Comparison of ENCODE assay signal across 22 cellular contexts in the genomic region with DNA sequence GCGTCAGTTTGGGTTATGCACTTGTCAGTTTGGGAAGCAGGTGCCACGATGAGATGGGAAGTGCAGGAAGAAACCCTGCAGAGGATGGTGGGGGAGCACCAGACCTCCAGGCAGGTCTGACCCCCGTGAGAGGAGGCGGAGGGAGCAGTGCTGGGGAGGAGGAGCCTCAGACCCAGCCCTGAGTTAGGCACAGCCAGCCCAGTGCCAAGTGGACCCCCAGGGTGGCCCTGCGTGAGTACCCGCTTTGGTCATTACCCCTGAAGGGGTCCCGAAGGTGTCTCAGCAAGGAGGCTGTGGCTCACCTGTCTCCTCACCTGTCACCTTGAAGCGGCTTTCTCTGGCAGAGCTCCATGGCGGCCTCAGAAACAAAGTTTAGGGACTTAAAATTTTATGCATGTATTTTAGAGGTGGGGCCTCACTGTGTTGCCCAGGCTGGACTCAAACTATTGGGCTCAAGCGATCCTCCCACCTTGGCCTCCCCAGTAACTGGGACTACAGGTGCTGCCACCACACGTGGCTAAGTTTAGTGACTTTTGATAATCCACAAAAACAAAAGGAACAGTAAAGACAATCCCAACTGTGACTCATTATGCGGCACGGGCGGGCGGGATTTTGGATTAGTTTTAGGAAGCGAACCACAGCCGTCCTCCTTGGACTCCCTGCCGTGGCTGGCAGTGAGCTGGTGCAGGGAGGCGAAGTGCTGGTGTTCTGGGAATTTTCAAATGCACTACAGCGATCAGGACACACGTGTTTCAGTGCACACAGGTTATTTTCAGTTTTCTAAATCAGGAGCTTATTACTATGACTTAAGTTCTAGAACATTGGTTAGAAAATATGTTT. TPM values are rescaled to one million over a fixed set of nuclear protein-coding genes. Genes with fewer than 3 reads are reported as not detected.
A peak's percentile ranks its signal among the peaks of the same experiment; 100 is the strongest.
DNase-seq lines count a peak whose midpoint lies in the region; ATAC-seq, FAIRE-seq and TF ChIP-seq lines count a peak whose summit lies in the region.
"Had no signal": no experiment of that assay in that cellular context is flagged by ENCODE, and none has a peak within 500 bp of the region (broad histone marks: within the 10 kb centered on the region; RNA-seq: fewer than 3 reads in every experiment).

No MANE protein-coding gene starts in this region.

- peak overlapping the region in 2 of 3 donors; percentile 69 to 95 for H3K27ac Mint-ChIP-seq in CD4-positive, CD25-positive, alpha-beta regulatory T cell
- H3K27ac Mint-ChIP-seq in mesothelial cell of epicardium (peak overlapping the region; percentile 15), osteocyte (ENCODE audit: unreplicated experiment) (no peak overlapping the region)

- H3K27me3 ChIP-seq in CD4-positive, CD25-positive, alpha-beta regulatory T cell (ENCODE audit: control insufficient read depth, insufficient read depth, low read length): no peaks in the 10 kb centered on the region
- H3K27me3 ChIP-seq in K562 (ENCODE audit: control insufficient read depth in 2 of 2, insufficient read depth in 2 of 2, low read length in 2 of 2) (no peaks in the 10 kb centered on the region), PC-3 (ENCODE audit: low read length) (no peaks in the 10 kb centered on the region)
- H3K27me3 ChIP-seq: tibial artery had no signal

- CTCF ChIA-PET in K562 (lab: Yijun Ruan, JAX; ENCODE audit: low intra/inter-chr PET ratio) (interaction anchor here (0.6 kb wide), 1 partner anchor 11 kb away, joined by 3 read pairs; no protein-coding TSS in a partner anchor), PC-3 (lab: Charles Lee) (no interaction called here)

- no TSS peak for BruUV-seq in K562 (replicated peaks; lab: Mats Ljungman, UMichigan)
- BruUV-seq in PC-3 (replicated peaks; lab: Mats Ljungman, UMichigan): no TSS peak

- POLR2A ChIA-PET in K562 (lab: Yijun Ruan, JAX): interaction anchor here (0.6 to 4.1 kb wide), 11 partner anchors 10 to 627 kb away, joined by 3 to 20 read pairs (median 4); no protein-coding TSS in a partner anchor
- POLR2A ChIA-PET in PC-3 (lab: Charles Lee; ENCODE audit: unreplicated experiment): no interaction called here

- H2AFZ ChIP-seq in K562 (ENCODE audit: low read depth, low read length) (no peak overlapping the region), PC-3 (ENCODE audit: low read length) (no peak overlapping the region)

- H3K4me2 ChIP-seq in K562 (ENCODE audit: insufficient read depth, low read length): no peak overlapping the region
- no peak overlapping the region for H3K4me2 ChIP-seq in PC-3 (ENCODE audit: low read length)

- intact Hi-C loops in K562 (cut with micrococcal nuclease): no loop called here
- intact Hi-C loops in PC-3 (cut with micrococcal nuclease): loop anchor here (5.0 kb wide), 1 partner anchor 57 kb away; no protein-coding TSS in a partner anchor

- H3K27ac ChIP-seq in CD4-positive, CD25-positive, alpha-beta regulatory T cell (ENCODE audit: insufficient read depth, low read length, poor library complexity, severe bottlenecking): no peak overlapping the region
- H3K27ac ChIP-seq in K562 (ENCODE audit: extremely low read depth, low read depth, low read length): no peak overlapping the region
- H3K27ac ChIP-seq in PC-3 (ENCODE audit: low read length): no peak overlapping the region
- H3K27ac ChIP-seq: skin epidermis, tibial artery had no signal

- H3K27me3 Mint-ChIP-seq in CD4-positive, CD25-positive, alpha-beta regulatory T cell: no peaks in the 10 kb centered on the region
- H3K27me3 Mint-ChIP-seq in mesothelial cell of epicardium (ENCODE audit: low read depth) (no peaks in the 10 kb centered on the region), osteocyte (ENCODE audit: unreplicated experiment) (no peaks in the 10 kb centered on the region)
- H3K27me3 Mint-ChIP-seq: naive B cell had no signal

- no peak for DNase-seq in CD4-positive, CD25-positive, alpha-beta regulatory T cell
- peak; percentile 4 for DNase-seq in GM13976 (ENCODE audit: low spot score)
- no peak for DNase-seq in K562 (ENCODE audit: extremely low read depth in 1 of 4, low spot score in 3 of 4)
- DNase-seq in mesothelial cell of epicardium (ENCODE audit: low spot score in 2 of 2, unreplicated experiment in 2 of 2): no peak
- DNase-seq in PC-3: no peak
- no peak for DNase-seq in osteocyte (ENCODE audit: extremely low spot score, unreplicated experiment)
- DNase-seq: activated CD4-positive, alpha-beta T cell treated with anti-CD3 and anti-CD28 coated beads, Interleukin-2, amount 50 U/mL, for 48 hours; amniotic stem cell; COR-L47; DND-41; foreskin fibroblast; hypothalamus; naive B cell; NCI-H1436 treated with DMSO at 0.1 percent for 48 hours; NCI-H2171; stimulated activated naive CD4-positive, alpha-beta T cell treated with Interleukin-2 at 50 U/mL for 16 hours; T-helper 1 cell; tibial artery had no signal

- peaks cover 36% of the 10 kb centered on the region for H3K4me1 ChIP-seq in CD4-positive, CD25-positive, alpha-beta regulatory T cell (ENCODE audit: control insufficient read depth, insufficient read depth, low read length, poor library complexity, severe bottlenecking)
- H3K4me1 ChIP-seq in K562 (replicated peaks in 1 of 2; ENCODE audit: control insufficient read depth in 2 of 2, insufficient read depth in 2 of 2, low read length in 2 of 2): peaks cover 22 to 29% of the 10 kb centered on the region in 2 experiments
- peaks cover 26% of the 10 kb centered on the region for H3K4me1 ChIP-seq in PC-3 (ENCODE audit: insufficient read depth, low read length)

- no peak for FAIRE-seq in K562 (lab: Jason Lieb, UNC)
- FAIRE-seq: keratinocyte had no signal

- peak overlapping the region in 2 of 4 donors; percentile 58 to 95 for H3K4me3 Mint-ChIP-seq in CD4-positive, CD25-positive, alpha-beta regulatory T cell
- H3K4me3 Mint-ChIP-seq in mesothelial cell of epicardium: no peak overlapping the region
- H3K4me3 Mint-ChIP-seq in osteocyte (ENCODE audit: unreplicated experiment): no peak overlapping the region

- no peaks in the 10 kb centered on the region for H3K9me3 Mint-ChIP-seq in CD4-positive, CD25-positive, alpha-beta regulatory T cell
- H3K9me3 Mint-ChIP-seq in mesothelial cell of epicardium (peaks cover 16% of the 10 kb centered on the region), osteocyte (ENCODE audit: unreplicated experiment) (no peaks in the 10 kb centered on the region)
- H3K9me3 Mint-ChIP-seq: naive B cell had no signal

- no peaks in the 10 kb centered on the region for H3K9me2 ChIP-seq in PC-3 (replicated peaks; ENCODE audit: low read length)

- no peaks in the 10 kb centered on the region for H3K9me3 ChIP-seq in CD4-positive, CD25-positive, alpha-beta regulatory T cell (ENCODE audit: control insufficient read depth in 2 of 2, low read length in 2 of 2)
- H3K9me3 ChIP-seq in K562 (replicated peaks; ENCODE audit: control insufficient read depth, insufficient read depth, low read depth, low read length) (no peaks in the 10 kb centered on the region), PC-3 (ENCODE audit: low read length) (no peaks in the 10 kb centered on the region)
- H3K9me3 ChIP-seq: HAP-1, tibial artery had no signal

- H3K36me3 Mint-ChIP-seq in CD4-positive, CD25-positive, alpha-beta regulatory T cell: peaks cover 37% of the 10 kb centered on the region
- H3K36me3 Mint-ChIP-seq in mesothelial cell of epicardium (peaks cover 35% of the 10 kb centered on the region), osteocyte (ENCODE audit: unreplicated experiment) (peaks cover 19% of the 10 kb centered on the region)

- ATAC-seq in CD4-positive, CD25-positive, alpha-beta regulatory T cell (ENCODE audit: low read depth in 2 of 2): no peak
- ATAC-seq in K562 (no peak), PC-3 (no peak), GM19452 (IDR thresholded peaks at IDR 0.05; ENCODE audit: unreplicated experiment) (no peak)

- H3K4me1 Mint-ChIP-seq in CD4-positive, CD25-positive, alpha-beta regulatory T cell: peaks cover 30 to 80% (median 63%) of the 10 kb centered on the region in 4 donors
- H3K4me1 Mint-ChIP-seq in mesothelial cell of epicardium (peaks cover 32% of the 10 kb centered on the region), osteocyte (ENCODE audit: unreplicated experiment) (peaks cover 46% of the 10 kb centered on the region)

- peaks cover 28% of the 10 kb centered on the region for H3K36me3 ChIP-seq in CD4-positive, CD25-positive, alpha-beta regulatory T cell (ENCODE audit: control insufficient read depth, insufficient read depth, low read length)
- peaks cover 71% of the 10 kb centered on the region for H3K36me3 ChIP-seq in K562 (ENCODE audit: control insufficient read depth, insufficient read depth, low read length)
- H3K36me3 ChIP-seq in PC-3 (ENCODE audit: low read depth, low read length): peaks cover 7% of the 10 kb centered on the region; the same call in 1 of the 2 replicates

- in situ Hi-C loops in GM13976 (cut with MboI; ENCODE audit: low sequenced_read_pairs, unreplicated experiment) (no loop called here), K562 (cut with MboI) (no loop called here)

- no peaks in the 10 kb centered on the region for H3K9me1 ChIP-seq in K562 (ENCODE audit: control insufficient read depth, insufficient read depth, low read length)

- H3K4me3 ChIP-seq in CD4-positive, CD25-positive, alpha-beta regulatory T cell (ENCODE audit: low read depth, low read length): no peak overlapping the region
- H3K4me3 ChIP-seq in K562: no peak overlapping the region
- no peak overlapping the region for H3K4me3 ChIP-seq in PC-3 (ENCODE audit: low read length)
- H3K4me3 ChIP-seq: HAP-1, skin epidermis, tibial artery had no signal

- H4K20me1 ChIP-seq in K562 (replicated peaks; ENCODE audit: control insufficient read depth, insufficient read depth, low read length) (0 out of 2 replicates have a peak, but pooled peaks cover 3% of the 10 kb centered on the region), PC-3 (ENCODE audit: low read length) (no peaks in the 10 kb centered on the region; the same call in 1 of the 2 replicates)

- TF ChIP-seq CTCF in GM13976 (IDR thresholded peaks at IDR 0.05; ENCODE audit: borderline replicate concordance, control extremely low read depth, extremely low read depth, insufficient read depth, missing control alignments): no peak
- no peak for TF ChIP-seq CTCF in K562 (IDR thresholded peaks at IDR 0.05 in 2 of 3, conservative IDR thresholded peaks at IDR 0.05 in 1 of 3; ENCODE audit: insufficient read depth in 2 of 3, low read depth in 1 of 3, low read length in 3 of 3)
- no peak for TF ChIP-seq CTCF in mesothelial cell of epicardium (IDR thresholded peaks at IDR 0.05; ENCODE audit: unreplicated experiment)
- TF ChIP-seq CTCF in PC-3 (conservative IDR thresholded peaks at IDR 0.05; ENCODE audit: low read depth, low read length): no peak
- no peak for TF ChIP-seq CTCF in osteocyte (IDR thresholded peaks at IDR 0.05)

- no peaks in the 10 kb centered on the region for H3F3A ChIP-seq in PC-3 (ENCODE audit: low read length, unreplicated experiment)

- H3K9ac ChIP-seq in K562 (ENCODE audit: insufficient read depth in 1 of 2, low read depth in 2 of 2, low read length in 2 of 2) (peak overlapping the region in 1 of 2 experiments; percentile 66; a peak in 2 of 4 replicates), PC-3 (ENCODE audit: low read length) (no peak overlapping the region)

- TF ChIP-seq POLR2A in K562 (conservative IDR thresholded peaks at IDR 0.05): no peak

- 93% methylated on average over 21 of the region's 21 CpGs for WGBS in K562 (ENCODE audit: insufficient coverage, low coverage, missing lambda C conversion rate)

- TF ChIP-seq RAD21 in K562 (CRISPR knock-in tag; conservative IDR thresholded peaks at IDR 0.05 in 1 of 2, IDR thresholded peaks at IDR 0.05 in 1 of 2): no peak

- H3K79me2 ChIP-seq in K562 (ENCODE audit: control insufficient read depth, insufficient read depth, low read length): peaks cover 87% of the 10 kb centered on the region
- H3K79me2 ChIP-seq in PC-3 (ENCODE audit: low read length): peaks cover 89% of the 10 kb centered on the region

- no peak for TF ChIP-seq EP300 in K562 (IDR thresholded peaks at IDR 0.05; ENCODE audit: low read length)

RNA-seq across cellular contexts. Expression of gene AGPAT3, which starts 4.7 kb away (rescaled TPM):
- total RNA-seq in CD4-positive, CD25-positive, alpha-beta regulatory T cell: 67.8 TPM
- polyA plus RNA-seq in CD4-positive, CD25-positive, alpha-beta regulatory T cell: 10 to 100 TPM; 13.3 to 19.8 (median 17.4) TPM
- 91.3 and 152 TPM in 2 replicates for total RNA-seq in K562 (2011; cell fraction: chromatin; rRNA removed; ENCODE audit: low replicate concordance)
- 92.9 and 103 TPM in 2 replicates for total RNA-seq in K562 (2011; cell fraction: nucleolus; rRNA removed)
- 104 and 106 TPM in 2 replicates for total RNA-seq in K562 (2011; cell fraction: nucleoplasm; rRNA removed)
- total RNA-seq in K562 (2014; rRNA removed) (41.3 and 50.4 TPM in 2 replicates), K562 (2014; rRNA removed; fragmentation: Illumina TruSeq; extraction: Trizol) (27.3 and 28.6 TPM in 2 replicates), K562 (2015; rRNA removed; fragmentation: Illumina TruSeq; extraction: Trizol) (33.7 and 35.7 TPM in 2 replicates), K562 (2021) (88.4 and 90.1 TPM in 2 replicates), mesothelial cell of epicardium (69.6 to 71.0 TPM (median 71.0 TPM) in 3 replicates), PC-3 (2014; rRNA removed) (76.1 and 91.9 TPM in 2 replicates), osteocyte (62.1 and 63.2 TPM in 2 replicates)
- polyA plus RNA-seq in K562 (2011; rRNA removed) (48.3 and 63.4 TPM in 2 replicates), K562 (2014; fragmentation: Illumina TruSeq; extraction: Trizol) (33.2 and 48.4 TPM in 2 replicates), K562 (2014; fragmentation: Nextera tagmentation; extraction: Ambion mirVana) (1 to 10 TPM; 1.5 TPM), K562 (2014; rRNA removed) (46.6 and 50.1 TPM in 2 replicates)
- 66.5 and 76.4 TPM in 2 replicates for polyA plus RNA-seq in K562 (2011; cell fraction: cytosol; rRNA removed)
- polyA plus RNA-seq in K562 (2011; cell fraction: nucleus; rRNA removed): 70.1 and 87.0 TPM in 2 replicates
- polyA plus RNA-seq in K562 (2012): 42.6 and 65.7 TPM in 2 replicates
- 40.0 and 57.0 TPM in 2 replicates for polyA minus RNA-seq in K562 (2011; rRNA and poly(A)+ RNA removed)
- polyA minus RNA-seq in K562 (2011; cell fraction: cytosol; rRNA and poly(A)+ RNA removed): 48.7 and 66.4 TPM in 2 replicates
- 26.1 and 32.4 TPM in 2 replicates for polyA minus RNA-seq in K562 (2011; cell fraction: nucleus; rRNA and poly(A)+ RNA removed)
